Comparison of ENCODE assay signal across 34 cellular contexts in the genomic region with DNA sequence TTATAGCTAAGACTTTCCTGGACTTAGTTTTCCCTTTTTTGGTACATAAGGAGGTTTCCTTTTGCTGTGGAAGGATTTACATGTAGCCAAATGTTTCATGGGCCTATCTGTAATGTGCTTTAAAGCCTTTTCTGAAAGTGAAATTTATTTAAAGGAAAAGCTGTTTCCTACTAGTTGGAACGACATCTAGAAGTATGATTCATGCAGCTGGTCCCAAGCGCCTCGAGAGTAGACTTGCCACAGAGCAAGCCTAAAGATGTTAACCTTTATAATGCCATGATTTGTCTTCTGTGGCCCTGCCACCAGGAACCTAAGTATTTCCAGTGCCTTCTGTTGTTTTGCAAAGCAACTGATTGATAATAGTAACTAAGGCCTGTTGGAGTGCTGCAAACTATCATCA.
A peak's percentile ranks its signal among the peaks of the same experiment; 100 is the strongest.
DNase-seq lines count a peak whose midpoint lies in the region; ATAC-seq and TF ChIP-seq lines count a peak whose summit lies in the region.
"Had no signal": no experiment of that assay in that cellular context is flagged by ENCODE, and none has a peak within 500 bp of the region (broad histone marks: within the 10 kb centered on the region; RNA-seq: fewer than 3 reads in every experiment).

No MANE protein-coding gene starts in this region.

- no peaks in the 10 kb centered on the region for H3K36me3 ChIP-seq in left ventricle myocardium inferior
- H3K36me3 ChIP-seq: MG63, prostate gland, stomach, tibial nerve had no signal

- intact Hi-C loops in left ventricle myocardium inferior (cut with micrococcal nuclease) = no loop called here

- in situ Hi-C loops in ACHN (cut with HindIII; ENCODE audit: low pct_ligation_motif_present, low pct_unique_long_range_greater_than_20kb, low sequenced_read_pairs) = no loop called here

- H3K27me3 Mint-ChIP-seq in activated naive CD8-positive, alpha-beta T cell treated with anti-CD3 and anti-CD28 coated beads, Interleukin-2, amount 50 U/mL, for 24 hours = no peaks in the 10 kb centered on the region
- H3K27me3 Mint-ChIP-seq in activated naive CD8-positive, alpha-beta T cell treated with anti-CD3 and anti-CD28 coated beads for 36 hours = no peaks in the 10 kb centered on the region
- H3K27me3 Mint-ChIP-seq: activated CD4-positive, alpha-beta memory T cell treated with anti-CD3 and anti-CD28 coated beads for 36 hours; activated naive CD4-positive, alpha-beta T cell treated with anti-CD3 and anti-CD28 coated beads, Interleukin-2, amount 10 ng/mL, durations not matched to agents 7 days and 5 days; central memory CD8-positive, alpha-beta T cell; T-helper 17 cell had no signal

- no peak overlapping the region for H3K4me3 Mint-ChIP-seq in activated naive CD8-positive, alpha-beta T cell treated with anti-CD3 and anti-CD28 coated beads, Interleukin-2, amount 50 U/mL, for 24 hours
- no peak overlapping the region for H3K4me3 Mint-ChIP-seq in activated naive CD8-positive, alpha-beta T cell treated with anti-CD3 and anti-CD28 coated beads for 36 hours
- no peak overlapping the region for H3K4me3 Mint-ChIP-seq in stimulated activated effector memory CD8-positive, alpha-beta T cell treated with anti-CD3 and anti-CD28 coated beads, Interleukin-12 subunit alpha, Interleukin-12 subunit beta, amount 100 ng/mL, for 72 hours
- H3K4me3 Mint-ChIP-seq: activated CD4-positive, alpha-beta memory T cell treated with anti-CD3 and anti-CD28 coated beads for 36 hours; activated naive CD4-positive, alpha-beta T cell treated with anti-CD3 and anti-CD28 coated beads, Interleukin-2, amount 10 ng/mL, durations not matched to agents 7 days and 5 days; activated T-helper 1 cell treated with anti-CD3 and anti-CD28 coated beads, Interleukin-12 subunit alpha, Interleukin-12 subunit beta, Interleukin-2, Interleukin-4 antibody, amounts not matched to agents 30 ng/mL and 10 ng/mL and 1 ng/mL, durations not matched to agents 14 hours and 24 hours and 36 hours; CD8-positive, alpha-beta T cell; central memory CD8-positive, alpha-beta T cell; H9; T-helper 17 cell had no signal

- H3K9me3 ChIP-seq in left ventricle myocardium inferior (replicated peaks) = no peaks in the 10 kb centered on the region
- H3K9me3 ChIP-seq: MG63, prostate gland, stomach, tibial nerve had no signal

- ATAC-seq in activated naive CD8-positive, alpha-beta T cell treated with anti-CD3 and anti-CD28 coated beads, Interleukin-2, amount 50 U/mL, for 24 hours = peak; percentile 38
- ATAC-seq in stimulated activated effector memory CD8-positive, alpha-beta T cell treated with anti-CD3 and anti-CD28 coated beads, Interleukin-12 subunit alpha, Interleukin-12 subunit beta, amount 100 ng/mL, for 72 hours = no peak
- ATAC-seq: CD8-positive, alpha-beta T cell; K562; left lobe of liver; T-helper 17 cell had no signal

- no peak for TF ChIP-seq CTCF in choroid plexus epithelial cell (conservative IDR thresholded peaks at IDR 0.05; ENCODE audit: low read depth, low read length)
- TF ChIP-seq CTCF in left ventricle myocardium inferior (IDR thresholded peaks at IDR 0.05; ENCODE audit: borderline replicate concordance) = no peak

- H3K27ac Mint-ChIP-seq in activated naive CD8-positive, alpha-beta T cell treated with anti-CD3 and anti-CD28 coated beads, Interleukin-2, amount 50 U/mL, for 24 hours = no peak overlapping the region
- no peak overlapping the region for H3K27ac Mint-ChIP-seq in activated naive CD8-positive, alpha-beta T cell treated with anti-CD3 and anti-CD28 coated beads for 36 hours
- peak overlapping the region; percentile 33 for H3K27ac Mint-ChIP-seq in stimulated activated effector memory CD8-positive, alpha-beta T cell treated with anti-CD3 and anti-CD28 coated beads, Interleukin-12 subunit alpha, Interleukin-12 subunit beta, amount 100 ng/mL, for 72 hours
- H3K27ac Mint-ChIP-seq: activated CD4-positive, alpha-beta memory T cell treated with anti-CD3 and anti-CD28 coated beads for 36 hours; activated naive CD4-positive, alpha-beta T cell treated with anti-CD3 and anti-CD28 coated beads, Interleukin-2, amount 10 ng/mL, durations not matched to agents 7 days and 5 days; activated T-helper 1 cell treated with anti-CD3 and anti-CD28 coated beads, Interleukin-12 subunit alpha, Interleukin-12 subunit beta, Interleukin-2, Interleukin-4 antibody, amounts not matched to agents 30 ng/mL and 10 ng/mL and 1 ng/mL, durations not matched to agents 14 hours and 24 hours and 36 hours; CD8-positive, alpha-beta T cell; T-helper 17 cell had no signal

- H3K4me1 Mint-ChIP-seq in activated naive CD8-positive, alpha-beta T cell treated with anti-CD3 and anti-CD28 coated beads, Interleukin-2, amount 50 U/mL, for 24 hours = peaks cover 16% of the 10 kb centered on the region
- H3K4me1 Mint-ChIP-seq in activated naive CD8-positive, alpha-beta T cell treated with anti-CD3 and anti-CD28 coated beads for 36 hours = peaks cover 5% of the 10 kb centered on the region
- peaks cover 15% of the 10 kb centered on the region for H3K4me1 Mint-ChIP-seq in stimulated activated effector memory CD8-positive, alpha-beta T cell treated with anti-CD3 and anti-CD28 coated beads, Interleukin-12 subunit alpha, Interleukin-12 subunit beta, amount 100 ng/mL, for 72 hours
- H3K4me1 Mint-ChIP-seq: activated naive CD4-positive, alpha-beta T cell treated with anti-CD3 and anti-CD28 coated beads, Interleukin-2, amount 10 ng/mL, durations not matched to agents 7 days and 5 days had no signal

- no peaks in the 10 kb centered on the region for H3K9me3 Mint-ChIP-seq in activated naive CD8-positive, alpha-beta T cell treated with anti-CD3 and anti-CD28 coated beads, Interleukin-2, amount 50 U/mL, for 24 hours
- no peaks in the 10 kb centered on the region for H3K9me3 Mint-ChIP-seq in activated naive CD8-positive, alpha-beta T cell treated with anti-CD3 and anti-CD28 coated beads for 36 hours
- H3K9me3 Mint-ChIP-seq in stimulated activated effector memory CD8-positive, alpha-beta T cell treated with anti-CD3 and anti-CD28 coated beads, Interleukin-12 subunit alpha, Interleukin-12 subunit beta, amount 100 ng/mL, for 72 hours = no peaks in the 10 kb centered on the region
- H3K9me3 Mint-ChIP-seq: activated CD4-positive, alpha-beta memory T cell treated with anti-CD3 and anti-CD28 coated beads for 36 hours; activated naive CD4-positive, alpha-beta T cell treated with anti-CD3 and anti-CD28 coated beads, Interleukin-2, amount 10 ng/mL, durations not matched to agents 7 days and 5 days; activated T-helper 1 cell treated with anti-CD3 and anti-CD28 coated beads, Interleukin-12 subunit alpha, Interleukin-12 subunit beta, Interleukin-2, Interleukin-4 antibody, amounts not matched to agents 30 ng/mL and 10 ng/mL and 1 ng/mL, durations not matched to agents 14 hours and 24 hours and 36 hours; CD8-positive, alpha-beta T cell; central memory CD8-positive, alpha-beta T cell; H9 had no signal

- no peaks in the 10 kb centered on the region for H3K36me3 Mint-ChIP-seq in activated naive CD8-positive, alpha-beta T cell treated with anti-CD3 and anti-CD28 coated beads, Interleukin-2, amount 50 U/mL, for 24 hours (ENCODE audit: low read depth)
- H3K36me3 Mint-ChIP-seq in activated naive CD8-positive, alpha-beta T cell treated with anti-CD3 and anti-CD28 coated beads for 36 hours = no peaks in the 10 kb centered on the region
- no peaks in the 10 kb centered on the region for H3K36me3 Mint-ChIP-seq in stimulated activated effector memory CD8-positive, alpha-beta T cell treated with anti-CD3 and anti-CD28 coated beads, Interleukin-12 subunit alpha, Interleukin-12 subunit beta, amount 100 ng/mL, for 72 hours
- H3K36me3 Mint-ChIP-seq: activated CD4-positive, alpha-beta memory T cell treated with anti-CD3 and anti-CD28 coated beads for 36 hours; activated naive CD4-positive, alpha-beta T cell treated with anti-CD3 and anti-CD28 coated beads, Interleukin-2, amount 10 ng/mL, durations not matched to agents 7 days and 5 days; CD8-positive, alpha-beta T cell had no signal

- peaks cover 47% of the 10 kb centered on the region for H3K4me1 ChIP-seq in left ventricle myocardium inferior
- H3K4me1 ChIP-seq: prostate gland, stomach had no signal

- H3K4me3 ChIP-seq in choroid plexus epithelial cell (ENCODE audit: low read depth, low read length) (no peak overlapping the region), left ventricle myocardium inferior (no peak overlapping the region)
- H3K4me3 ChIP-seq: K562, MG63, prostate gland, SK-N-MC, skin epidermis, stomach, tibial nerve had no signal

- DNase-seq in activated naive CD8-positive, alpha-beta T cell treated with anti-CD3 and anti-CD28 coated beads, Interleukin-2, amount 50 U/mL, for 24 hours = no peak
- no peak for DNase-seq in activated naive CD8-positive, alpha-beta T cell treated with anti-CD3 and anti-CD28 coated beads for 36 hours
- DNase-seq in choroid plexus epithelial cell (ENCODE audit: low read depth) (peak; percentile 8), left ventricle myocardium inferior (no peak), ACHN (no peak), cortex of kidney (lab: John Stamatoyannopoulos, UW) (no peak), NCI-H1092 treated with DMSO at 0.1 percent for 48 hours (lab: John Stamatoyannopoulos, UW) (no peak)
- no peak for DNase-seq in stimulated activated effector memory CD8-positive, alpha-beta T cell treated with anti-CD3 and anti-CD28 coated beads, Interleukin-12 subunit alpha, Interleukin-12 subunit beta, amount 100 ng/mL, for 72 hours (ENCODE audit: low spot score in 2 of 2)
- DNase-seq: 8988T; activated CD4-positive, alpha-beta memory T cell treated with anti-CD3 and anti-CD28 coated beads for 36 hours; activated CD4-positive, CD25-positive, alpha-beta regulatory T cell treated with anti-CD3 and anti-CD28 coated beads, Interleukin-2, amount 50 U/mL, for 72 hours; activated CD8-positive, alpha-beta memory T cell treated with anti-CD3 and anti-CD28 coated beads, Interleukin-2, amount 50 U/mL, for 4 hours; activated naive CD4-positive, alpha-beta T cell treated with anti-CD3 and anti-CD28 coated beads, Interleukin-2, amount 10 ng/mL, durations not matched to agents 7 days and 5 days; CD8-positive, alpha-beta T cell; DMS 273 treated with DMSO at 0.1 percent for 48 hours; effector CD4-positive, alpha-beta T cell; H9; MG63; NCI-H1417 treated with DMSO at 0.1 percent for 48 hours; NCI-H446; NCI-H82; stimulated activated CD4-positive, alpha-beta T cell treated with anti-CD3 and anti-CD28 coated beads, Interleukin-1b, Interleukin-23, amount 100 ng/mL, for 48 hours; stimulated activated CD8-positive, alpha-beta memory T cell treated with anti-CD3 and anti-CD28 coated beads, Interleukin-4, amount 100 ng/mL, for 48 hours; stomach; T-helper 17 cell had no signal

- H3K27ac ChIP-seq in left ventricle myocardium inferior (replicated peaks) = peak overlapping the region; percentile 43
- H3K27ac ChIP-seq: prostate gland, RWPE1, SK-N-MC, stomach had no signal

- H3K27me3 ChIP-seq in left ventricle myocardium inferior (ENCODE audit: low read depth) = no peaks in the 10 kb centered on the region
- H3K27me3 ChIP-seq: MG63, stomach, tibial nerve had no signal
